In the genomic region with DNA sequence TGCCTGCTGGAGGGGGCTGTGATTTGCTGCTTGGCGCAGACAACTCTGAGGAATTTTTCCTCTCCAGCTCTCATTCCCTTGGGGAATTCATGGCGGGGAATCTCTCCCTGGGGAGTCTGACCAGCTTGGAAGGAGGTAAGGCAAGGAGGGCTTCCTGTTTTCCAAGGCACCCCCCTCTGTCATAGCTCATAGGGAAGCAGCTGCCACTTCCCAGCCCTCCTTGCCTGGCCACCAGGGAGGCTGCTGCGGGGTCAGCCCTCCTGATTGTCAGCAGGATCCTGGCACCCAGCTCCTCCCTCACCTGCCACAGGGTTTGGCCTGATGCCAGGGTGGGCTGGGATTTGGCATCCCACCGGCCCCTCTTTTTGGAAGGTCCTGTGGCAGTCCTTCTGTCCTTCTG, we compare ENCODE assay signal across 12 cellular contexts.
A peak's percentile ranks its signal among the peaks of the same experiment; 100 is the strongest.
DNase-seq lines count a peak whose midpoint lies in the region; ATAC-seq and TF ChIP-seq lines count a peak whose summit lies in the region.
"Had no signal": no experiment of that assay in that cellular context is flagged by ENCODE, and none has a peak within 500 bp of the region (broad histone marks: within the 10 kb centered on the region; RNA-seq: fewer than 3 reads in every experiment).

No MANE protein-coding gene starts in this region.

- H3K4me1 ChIP-seq in HEK293 (ENCODE audit: control insufficient read depth, insufficient read depth, low read length) = 0 out of 2 replicates have a peak, but pooled peaks cover 5% of the 10 kb centered on the region
- H3K4me1 ChIP-seq in right atrium auricular region = peaks cover 0 to 74% of the 10 kb centered on the region in 2 donors
- peaks cover 30% of the 10 kb centered on the region for H3K4me1 ChIP-seq in skeletal muscle satellite cell (ENCODE audit: control insufficient read depth, insufficient read depth, low read length)

- DNase-seq in SK-N-MC (ENCODE audit: low read depth, low spot score) (no peak), right atrium auricular region (ENCODE audit: low spot score) (no peak)
- DNase-seq in activated effector memory CD4-positive, alpha-beta T cell treated with Interleukin-2 at 50 U/mL for 16 hours = no peak
- no peak for DNase-seq in stimulated activated naive CD4-positive, alpha-beta T cell treated with Interleukin-2 at 50 U/mL for 16 hours (lab: John Stamatoyannopoulos, UW)
- DNase-seq: activated CD8-positive, alpha-beta T cell treated with anti-CD3 and anti-CD28 coated beads, Interleukin-2, amount 10 ng/mL, durations not matched to agents 7 days and 5 days; effector CD8-positive, alpha-beta T cell; NCI-H774; SW 1271 had no signal

- H3K27ac ChIP-seq in HEK293 (ENCODE audit: extremely low read depth, low read depth, low read length) (no peak overlapping the region), SK-N-MC (no peak overlapping the region), right atrium auricular region (peak overlapping the region; percentile 35 to 38)

- no peak for TF ChIP-seq CTCF in HEK293 (tag by site-specific recombination; IDR thresholded peaks at IDR 0.05)
- no peak for TF ChIP-seq CTCF in right atrium auricular region (IDR thresholded peaks at IDR 0.05)

- POLR2A ChIA-PET in HEK293 (lab: Yijun Ruan, JAX) = no interaction called here

- H3K9ac ChIP-seq in SK-N-MC (ENCODE audit: insufficient read length) = no peak overlapping the region
- peak overlapping the region; percentile 48 for H3K9ac ChIP-seq in skeletal muscle satellite cell (ENCODE audit: low read depth, low read length)

- CTCF ChIA-PET in HEK293 (lab: Yijun Ruan, JAX) = interaction anchor here (0.7 to 3.3 kb wide), 4 partner anchors 12 to 123 kb away, joined by 3 to 12 read pairs (median 4); no protein-coding TSS in a partner anchor

- no peak overlapping the region for H3K4me2 ChIP-seq in skeletal muscle satellite cell (ENCODE audit: low read length)

- H3K9me3 ChIP-seq in HEK293 (ENCODE audit: control insufficient read depth, insufficient read depth, low read depth, low read length) (no peaks in the 10 kb centered on the region), SK-N-MC (ENCODE audit: low read depth, low read length) (no peaks in the 10 kb centered on the region), right atrium auricular region (no peaks in the 10 kb centered on the region), skeletal muscle satellite cell (replicated peaks; ENCODE audit: low read length) (no peaks in the 10 kb centered on the region)

- no peak overlapping the region for H3K4me3 ChIP-seq in HEK293 (ENCODE audit: low read depth, low read length)
- H3K4me3 ChIP-seq in SK-N-MC = peak overlapping the region; percentile 38
- peak overlapping the region in 1 of 2 donors; percentile 4 for H3K4me3 ChIP-seq in right atrium auricular region
- no peak overlapping the region for H3K4me3 ChIP-seq in skeletal muscle satellite cell (ENCODE audit: low read length)
- H3K4me3 ChIP-seq: smooth muscle cell had no signal

- H3K27me3 ChIP-seq in right atrium auricular region (no peaks in the 10 kb centered on the region), skeletal muscle satellite cell (ENCODE audit: control insufficient read depth, insufficient read depth, low read length) (no peaks in the 10 kb centered on the region)

- ATAC-seq in HG03039 (IDR thresholded peaks at IDR 0.05; ENCODE audit: unreplicated experiment) = no peak
- ATAC-seq: activated CD8-positive, alpha-beta T cell treated with anti-CD3 and anti-CD28 coated beads, Interleukin-2, amount 10 ng/mL, durations not matched to agents 7 days and 5 days had no signal

- H3K36me3 ChIP-seq in HEK293 (ENCODE audit: control insufficient read depth in 2 of 2, insufficient read depth in 1 of 2, low read length in 2 of 2) (no peaks in the 10 kb centered on the region), SK-N-MC (ENCODE audit: insufficient read depth, low read length) (no peaks in the 10 kb centered on the region), right atrium auricular region (no peaks in the 10 kb centered on the region), skeletal muscle satellite cell (ENCODE audit: insufficient read depth, low read length) (no peaks in the 10 kb centered on the region)

TF ChIP-seq in HEK293, 187 proteins besides CTCF, POLR2A, EP300 and RAD21:
- TF ChIP-seq ZNF791 (tag by site-specific recombination; IDR thresholded peaks at IDR 0.05) = no peak
- peak; percentile 92 for TF ChIP-seq GLIS1 (tag by site-specific recombination; IDR thresholded peaks at IDR 0.05)
- no peak for TF ChIP-seq ZFP3 (tag by site-specific recombination; IDR thresholded peaks at IDR 0.05; ENCODE audit: low read depth)
- TF ChIP-seq ZIC2 (tag by site-specific recombination; IDR thresholded peaks at IDR 0.05) = peak; percentile 90
- no peak for TF ChIP-seq ZNF211 (tag by site-specific recombination; IDR thresholded peaks at IDR 0.05; ENCODE audit: low read depth)

Comparison
In these comparisons a context has a peak if more than half of its experiments do, and no peak if none do; other contexts are left out.
1. H3K27ac ChIP-seq: peak in right atrium auricular region (2 of 2); none in HEK293 (single experiment) and SK-N-MC (single experiment).